ENCODE assay signal across 15 cellular contexts in genomic region chr2:134500211-134500935, GRCh38.
"Had no signal": no experiment of that assay in that cellular context is flagged by ENCODE, and none has a peak within 500 bp of the region (broad histone marks: within the 10 kb centered on the region; RNA-seq: fewer than 3 reads in every experiment).

No MANE protein-coding gene starts in this region.

- ATAC-seq: gastrocnemius medialis, heart right ventricle, psoas muscle, sciatic nerve had no signal

- H3K27me3 ChIP-seq: ascending aorta, esophagus muscularis mucosa, gastrocnemius medialis, heart right ventricle, neural progenitor cell, suprapubic skin had no signal

- H3K27ac Mint-ChIP-seq: activated CD4-positive, alpha-beta T cell treated with anti-CD3 and anti-CD28 coated beads, Interleukin-2, amount 10 ng/mL, durations not matched to agents 7 days and 5 days; activated naive CD8-positive, alpha-beta T cell treated with anti-CD3 and anti-CD28 coated beads, Interleukin-2, amount 10 ng/mL, durations not matched to agents 7 days and 5 days; neural progenitor cell; stimulated activated naive CD8-positive, alpha-beta T cell treated with anti-CD3 and anti-CD28 coated beads, Interleukin-15, Interleukin-2, amounts not matched to agents 100 ng/mL and 50 ng/mL, for 24 hours; T-helper 2 cell treated with Interferon-gamma antibody and Interleukin-4, amounts not matched to agents 5 μg/mL and 100 μg/mL, for 36 hours had no signal

- H3K27me3 Mint-ChIP-seq: naive B cell; stimulated activated naive CD8-positive, alpha-beta T cell treated with anti-CD3 and anti-CD28 coated beads, Interleukin-15, Interleukin-2, amounts not matched to agents 100 ng/mL and 50 ng/mL, for 24 hours had no signal

- H3K4me3 Mint-ChIP-seq: activated CD4-positive, alpha-beta T cell treated with anti-CD3 and anti-CD28 coated beads, Interleukin-2, amount 10 ng/mL, durations not matched to agents 7 days and 5 days; activated naive CD8-positive, alpha-beta T cell treated with anti-CD3 and anti-CD28 coated beads, Interleukin-2, amount 10 ng/mL, durations not matched to agents 7 days and 5 days; naive B cell; neural progenitor cell; stimulated activated naive CD8-positive, alpha-beta T cell treated with anti-CD3 and anti-CD28 coated beads, Interleukin-15, Interleukin-2, amounts not matched to agents 100 ng/mL and 50 ng/mL, for 24 hours; T-helper 2 cell treated with Interferon-gamma antibody and Interleukin-4, amounts not matched to agents 5 μg/mL and 100 μg/mL, for 36 hours had no signal

- H3K36me3 Mint-ChIP-seq: activated naive CD8-positive, alpha-beta T cell treated with anti-CD3 and anti-CD28 coated beads, Interleukin-2, amount 10 ng/mL, durations not matched to agents 7 days and 5 days; naive B cell; neural progenitor cell had no signal

- H3K4me3 ChIP-seq: ascending aorta, esophagus muscularis mucosa, gastrocnemius medialis, heart right ventricle, neural progenitor cell, psoas muscle, suprapubic skin had no signal

- H3K36me3 ChIP-seq: ascending aorta, esophagus muscularis mucosa, gastrocnemius medialis, heart right ventricle, neural progenitor cell, suprapubic skin had no signal

- H3K4me1 Mint-ChIP-seq: activated CD4-positive, alpha-beta T cell treated with anti-CD3 and anti-CD28 coated beads, Interleukin-2, amount 10 ng/mL, durations not matched to agents 7 days and 5 days; activated naive CD8-positive, alpha-beta T cell treated with anti-CD3 and anti-CD28 coated beads, Interleukin-2, amount 10 ng/mL, durations not matched to agents 7 days and 5 days; naive B cell had no signal

- H3K9me3 Mint-ChIP-seq: activated CD4-positive, alpha-beta T cell treated with anti-CD3 and anti-CD28 coated beads, Interleukin-2, amount 10 ng/mL, durations not matched to agents 7 days and 5 days; activated naive CD8-positive, alpha-beta T cell treated with anti-CD3 and anti-CD28 coated beads, Interleukin-2, amount 10 ng/mL, durations not matched to agents 7 days and 5 days; neural progenitor cell; T-helper 2 cell treated with Interferon-gamma antibody and Interleukin-4, amounts not matched to agents 5 μg/mL and 100 μg/mL, for 36 hours had no signal

- DNase-seq: activated CD4-positive, alpha-beta T cell treated with anti-CD3 and anti-CD28 coated beads, Interleukin-2, amount 10 ng/mL, durations not matched to agents 7 days and 5 days; activated CD8-positive, alpha-beta memory T cell treated with anti-CD3 and anti-CD28 coated beads for 24 hours; activated gamma-delta T cell treated with Interleukin-2 at 50 U/mL for 16 hours; activated naive CD8-positive, alpha-beta T cell treated with anti-CD3 and anti-CD28 coated beads, Interleukin-2, amount 10 ng/mL, durations not matched to agents 7 days and 5 days; gastrocnemius medialis; heart right ventricle; naive B cell; psoas muscle had no signal
